In genomic region chr6:138535728-138536454, GRCh38 we compare ENCODE assay signal across 1 cellular context.
TF ChIP-seq lines count a peak whose summit lies in the region.

No MANE protein-coding gene starts in this region.

TF ChIP-seq in HepG2, 621 proteins besides CTCF, POLR2A, EP300 and RAD21:
- TF ChIP-seq GTF2F1 (IDR thresholded peaks at IDR 0.05; ENCODE audit: low read length) = no peak
- peak; percentile 42; the same call in 1 of the 2 replicates for TF ChIP-seq TBX2 (CRISPR knock-in tag; IDR thresholded peaks at IDR 0.05; ENCODE audit: borderline replicate concordance)
- TF ChIP-seq SOX13 (IDR thresholded peaks at IDR 0.05) = no peak
- TF ChIP-seq SOX13 (CRISPR knock-in tag; conservative IDR thresholded peaks at IDR 0.05 in 1 of 2, IDR thresholded peaks at IDR 0.05 in 1 of 2) = peak in 1 of 2 experiments; percentile 62; a peak in 1 of 4 replicates
- TF ChIP-seq ZXDC (CRISPR knock-in tag; IDR thresholded peaks at IDR 0.05) = peak; percentile 46; the same call in 1 of the 2 replicates
- no peak for TF ChIP-seq ZNF362 (CRISPR knock-in tag; IDR thresholded peaks at IDR 0.05; ENCODE audit: borderline replicate concordance)
- TF ChIP-seq ZNF790 (CRISPR knock-in tag; IDR thresholded peaks at IDR 0.05; ENCODE audit: borderline replicate concordance) = no peak
- TF ChIP-seq SOX6 (IDR thresholded peaks at IDR 0.05) = no peak
- TF ChIP-seq SOX6 (CRISPR knock-in tag; IDR thresholded peaks at IDR 0.05) = peak; percentile 51; the same call in 1 of the 2 replicates
- TF ChIP-seq PATZ1 (CRISPR knock-in tag; IDR thresholded peaks at IDR 0.05) = peak; percentile 54; the same call in 1 of the 2 replicates
- no peak for TF ChIP-seq ATRX (CRISPR knock-in tag; IDR thresholded peaks at IDR 0.05; ENCODE audit: borderline replicate concordance)
